In the genomic region with DNA sequence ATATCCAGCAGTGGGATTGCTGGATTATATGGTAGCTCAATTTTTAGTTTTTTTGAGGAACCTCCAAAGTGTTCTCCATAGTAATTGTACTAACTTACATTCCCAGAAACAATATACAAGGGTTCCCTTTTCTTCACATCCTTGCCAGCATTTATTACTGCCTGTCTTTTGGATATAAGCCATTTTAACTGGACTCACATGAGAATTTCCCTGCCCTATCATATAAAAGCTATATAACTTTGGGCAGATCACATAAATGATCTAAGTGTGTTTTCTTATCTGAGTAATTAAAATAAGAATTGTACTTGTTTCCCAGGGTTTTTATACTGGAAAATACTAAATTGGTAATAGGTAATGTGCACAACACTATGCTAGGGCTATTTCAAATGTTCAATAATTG, we compare ENCODE assay signal across 25 cellular contexts.
"Had no signal": no experiment of that assay in that cellular context is flagged by ENCODE, and none has a peak within 500 bp of the region (broad histone marks: within the 10 kb centered on the region; RNA-seq: fewer than 3 reads in every experiment).

No MANE protein-coding gene starts in this region.

- FAIRE-seq: endometrium had no signal

- ATAC-seq: effector memory CD8-positive, alpha-beta T cell; esophagus mucosa; gastrocnemius medialis; heart right ventricle; left lung; left ventricle myocardium superior; lower lobe of right lung; naive thymus-derived CD4-positive, alpha-beta T cell had no signal

- H3K4me1 ChIP-seq: colonic mucosa, esophagus squamous epithelium, left lung, lower lobe of right lung had no signal

- H3K36me3 ChIP-seq: colonic mucosa, esophagus squamous epithelium, gastrocnemius medialis, heart right ventricle, left lung, lower lobe of right lung had no signal

- H3K9me3 ChIP-seq: colonic mucosa, esophagus squamous epithelium, gastrocnemius medialis, left lung, lower lobe of right lung had no signal

- H3K27ac ChIP-seq: colonic mucosa, epithelial cell of prostate, esophagus squamous epithelium, gastrocnemius medialis, heart right ventricle, left lung, lower lobe of right lung had no signal

- H3K4me3 ChIP-seq: colonic mucosa, esophagus squamous epithelium, gastrocnemius medialis, heart right ventricle, left lung, lower lobe of right lung had no signal

- H3K27me3 ChIP-seq: colonic mucosa, esophagus squamous epithelium, gastrocnemius medialis, heart right ventricle, left lung had no signal

- DNase-seq: colonic mucosa; cortex of kidney; effector CD8-positive, alpha-beta T cell; effector memory CD8-positive, alpha-beta T cell; endodermal cell; erythroblast; esophagus squamous epithelium; foreskin fibroblast; foreskin melanocyte; gastrocnemius medialis; glutamatergic neuron; head of caudate nucleus; heart right ventricle; hippocampal formation; islet precursor cell; kidney; kidney glomerular epithelial cell; left lung; left ventricle myocardium superior; lower lobe of right lung; mesenchymal stem cell; naive thymus-derived CD4-positive, alpha-beta T cell had no signal
